ENCODE assay signal across 8 cellular contexts in genomic region chrX:46686003-46686645, GRCh38.
DNase-seq lines count a peak whose midpoint lies in the region; ATAC-seq and TF ChIP-seq lines count a peak whose summit lies in the region.

No MANE protein-coding gene starts in this region.

- no peak overlapping the region for H3K27ac ChIP-seq in CD4-positive, alpha-beta memory T cell (ENCODE audit: low read depth, low read length)
- no peak overlapping the region for H3K27ac ChIP-seq in gastroesophageal sphincter

- no peaks in the 10 kb centered on the region for H3K9me3 Mint-ChIP-seq in CD4-positive, alpha-beta memory T cell
- H3K9me3 Mint-ChIP-seq in activated T-cell treated with anti-CD3 and anti-CD28 coated beads, Interleukin-2, amount 50 U/mL, for 4 hours, result no peaks in the 10 kb centered on the region

- H3K36me3 ChIP-seq in CD4-positive, alpha-beta memory T cell (ENCODE audit: insufficient read depth, low read length), result no peaks in the 10 kb centered on the region
- no peaks in the 10 kb centered on the region for H3K36me3 ChIP-seq in gastroesophageal sphincter

- H3K27me3 Mint-ChIP-seq in CD4-positive, alpha-beta memory T cell, result no peaks in the 10 kb centered on the region
- H3K27me3 Mint-ChIP-seq in activated T-cell treated with anti-CD3 and anti-CD28 coated beads, Interleukin-2, amount 50 U/mL, for 4 hours (ENCODE audit: low read depth), result no peaks in the 10 kb centered on the region

- peaks cover 0 to 2% (median 0%) of the 10 kb centered on the region in 4 donors for H3K4me1 Mint-ChIP-seq in CD4-positive, alpha-beta memory T cell
- H3K4me1 Mint-ChIP-seq in activated T-cell treated with anti-CD3 and anti-CD28 coated beads, Interleukin-2, amount 50 U/mL, for 4 hours (ENCODE audit: low read depth), result peaks cover 8% of the 10 kb centered on the region

- ATAC-seq in GM18511 (IDR thresholded peaks at IDR 0.05; ENCODE audit: unreplicated experiment), result peak; percentile 84
- peak; percentile 53 to 77 for ATAC-seq in activated T-cell treated with anti-CD3 and anti-CD28 coated beads, Interleukin-2, amount 50 U/mL, for 4 hours
- no peak for ATAC-seq in gastroesophageal sphincter
- no peak for ATAC-seq in GM18858 (IDR thresholded peaks at IDR 0.05; ENCODE audit: unreplicated experiment)

- H3K4me1 ChIP-seq in CD4-positive, alpha-beta memory T cell (ENCODE audit: insufficient read depth, low read length), result no peaks in the 10 kb centered on the region
- no peaks in the 10 kb centered on the region for H3K4me1 ChIP-seq in gastroesophageal sphincter

- peak; percentile 38 to 67 (median 42) for TF ChIP-seq CTCF in gastroesophageal sphincter (IDR thresholded peaks at IDR 0.05)
- peak; percentile 66 for TF ChIP-seq CTCF in retinal pigment epithelial cell (conservative IDR thresholded peaks at IDR 0.05; ENCODE audit: low read depth, low read length)

- no peak for TF ChIP-seq POLR2A in gastroesophageal sphincter (IDR thresholded peaks at IDR 0.05)

- 29 to 36% methylated on average over 1 to 5 of the region's 5 CpGs for WGBS in gastroesophageal sphincter (ENCODE audit: low coverage in 1 of 2), 2 donors

- peak in 4 of 5 donors; percentile 34 to 45 (median 42) for DNase-seq in CD4-positive, alpha-beta memory T cell
- DNase-seq in NCI-H1694 treated with DMSO at 0.1 percent for 48 hours (lab: John Stamatoyannopoulos, UW) (peak; percentile 8), retinal pigment epithelial cell (ENCODE audit: low read depth) (no peak), mesenteric fat pad (ENCODE audit: low spot score) (no peak)
- peak; percentile 23 for DNase-seq in activated T-cell treated with anti-CD3 and anti-CD28 coated beads, Interleukin-2, amount 50 U/mL, for 4 hours

- H3K36me3 Mint-ChIP-seq in CD4-positive, alpha-beta memory T cell, result no peaks in the 10 kb centered on the region
- H3K36me3 Mint-ChIP-seq in activated T-cell treated with anti-CD3 and anti-CD28 coated beads, Interleukin-2, amount 50 U/mL, for 4 hours (ENCODE audit: insufficient read depth), result no peaks in the 10 kb centered on the region

- CTCF ChIA-PET in CD4-positive, alpha-beta memory T cell (lab: Charles Lee; ENCODE audit: partially characterized antibody), result interaction anchor here (0.8 to 1.8 kb wide), 11 partner anchors 11 to 310 kb away, joined by 3 to 7 read pairs (median 4); no protein-coding TSS in a partner anchor

- POLR2A ChIA-PET in CD4-positive, alpha-beta memory T cell (lab: Charles Lee; ENCODE audit: partially characterized antibody), result no interaction called here

- no peak overlapping the region for H3K4me3 Mint-ChIP-seq in CD4-positive, alpha-beta memory T cell
- no peak overlapping the region for H3K4me3 Mint-ChIP-seq in activated T-cell treated with anti-CD3 and anti-CD28 coated beads, Interleukin-2, amount 50 U/mL, for 4 hours

- H3K27me3 ChIP-seq in CD4-positive, alpha-beta memory T cell (ENCODE audit: insufficient read depth, low read length), result no peaks in the 10 kb centered on the region
- no peaks in the 10 kb centered on the region for H3K27me3 ChIP-seq in gastroesophageal sphincter

- intact Hi-C loops in CD4-positive, alpha-beta memory T cell (cut with micrococcal nuclease), result loop anchor here (1.0 to 10.0 kb wide), 2 partner anchors 109 to 113 kb away; partner anchors contain the start of gene CHST7

- TF ChIP-seq EP300 in gastroesophageal sphincter (IDR thresholded peaks at IDR 0.05), result no peak

- H3K4me3 ChIP-seq in CD4-positive, alpha-beta memory T cell (ENCODE audit: low read length in 2 of 2), result no peak overlapping the region
- no peak overlapping the region for H3K4me3 ChIP-seq in gastroesophageal sphincter
- no peak overlapping the region for H3K4me3 ChIP-seq in retinal pigment epithelial cell (ENCODE audit: low read length)

- H3K9me3 ChIP-seq in CD4-positive, alpha-beta memory T cell (ENCODE audit: control insufficient read depth in 1 of 2, low read length in 2 of 2), result no peaks in the 10 kb centered on the region
- H3K9me3 ChIP-seq in gastroesophageal sphincter, result no peaks in the 10 kb centered on the region

- H3K27ac Mint-ChIP-seq in CD4-positive, alpha-beta memory T cell, result peak overlapping the region in 1 of 7 donors; percentile 60

Comparison
In these comparisons a context has a peak if more than half of its experiments do, and no peak if none do; other contexts are left out.
1. DNase-seq: peak in CD4-positive, alpha-beta memory T cell (4 of 5), NCI-H1694 treated with DMSO at 0.1 percent for 48 hours (single experiment) and activated T-cell treated with anti-CD3 and anti-CD28 coated beads, Interleukin-2, amount 50 U/mL, for 4 hours (single experiment); none in retinal pigment epithelial cell (single experiment) and mesenteric fat pad (single experiment).
2. ATAC-seq: peak in GM18511 (single experiment) and activated T-cell treated with anti-CD3 and anti-CD28 coated beads, Interleukin-2, amount 50 U/mL, for 4 hours (2 of 2); none in gastroesophageal sphincter (single experiment) and GM18858 (single experiment).